Comparison of ENCODE assay signal across 11 cellular contexts in genomic region chr5:72110401-72111013, GRCh38. TPM values are rescaled to one million over a fixed set of nuclear protein-coding genes. Genes with fewer than 3 reads are reported as not detected.
DNase-seq lines count a peak whose midpoint lies in the region; TF ChIP-seq lines count a peak whose summit lies in the region.
"Had no signal": no experiment of that assay in that cellular context is flagged by ENCODE, and none has a peak within 500 bp of the region (broad histone marks: within the 10 kb centered on the region; RNA-seq: fewer than 3 reads in every experiment).

No MANE protein-coding gene starts in this region.

- peak overlapping the region; percentile 22 for H3K4me2 ChIP-seq in neuronal stem cell (ENCODE audit: insufficient read depth, low read length, poor library complexity, severe bottlenecking)

- H3K4ac ChIP-seq in neuronal stem cell (ENCODE audit: low read length), result no peak overlapping the region

- no peak overlapping the region for H3K9ac ChIP-seq in neuronal stem cell (ENCODE audit: low read depth, low read length, poor library complexity)

- H3K79me1 ChIP-seq in neuronal stem cell (ENCODE audit: low read depth, low read length), result peaks cover 16% of the 10 kb centered on the region

- H3K18ac ChIP-seq in neuronal stem cell (ENCODE audit: low read length), result peak overlapping the region; percentile 5

- H3K36me3 ChIP-seq in BE2C, result peaks cover 29% of the 10 kb centered on the region
- H3K36me3 ChIP-seq in esophagus muscularis mucosa, result peaks cover 0 to 6% (median 3%) of the 10 kb centered on the region in 4 donors
- peaks cover 14 to 67% of the 10 kb centered on the region in 2 donors for H3K36me3 ChIP-seq in neuronal stem cell (replicated peaks in 1 of 2; ENCODE audit: control insufficient read depth in 2 of 2, insufficient read depth in 2 of 2, low read length in 2 of 2)

- 68% methylated on average over 9 of the region's 9 CpGs for WGBS in esophagus muscularis mucosa
- no CpG with 5 or more reads among the region's 9 CpGs for WGBS in neuronal stem cell (ENCODE audit: extremely low coverage in 2 of 2, insufficient read length in 2 of 2, insufficient replicate concordance in 1 of 2), 2 donors

- H2BK15ac ChIP-seq in neuronal stem cell (ENCODE audit: low read length), result no peak overlapping the region

- no peak overlapping the region for H2AFZ ChIP-seq in neuronal stem cell (ENCODE audit: low read length)

- peak overlapping the region; percentile 90 to 93 (median 91) for H3K27ac ChIP-seq in esophagus muscularis mucosa (replicated peaks in 1 of 4)
- H3K27ac ChIP-seq in neuronal stem cell (replicated peaks; ENCODE audit: low read length), result no peak overlapping the region
- H3K27ac ChIP-seq: HL-60 had no signal

- H3K14ac ChIP-seq in neuronal stem cell (ENCODE audit: low read length), result no peak overlapping the region

- no peak overlapping the region for H2BK120ac ChIP-seq in neuronal stem cell (ENCODE audit: low read depth, low read length)

- no peak overlapping the region for H3K23ac ChIP-seq in neuronal stem cell (ENCODE audit: low read depth, low read length, poor library complexity)

- H2BK5ac ChIP-seq in neuronal stem cell (ENCODE audit: low read length), result no peak overlapping the region

- H3K4me1 ChIP-seq in BE2C (peaks cover 9% of the 10 kb centered on the region), esophagus muscularis mucosa (peaks cover 7 to 78% (median 65%) of the 10 kb centered on the region in 4 donors), neuronal stem cell (ENCODE audit: control insufficient read depth in 2 of 2, insufficient read depth in 1 of 2, low read depth in 1 of 2, low read length in 2 of 2) (peaks cover 24 to 36% of the 10 kb centered on the region in 2 donors)

- intact Hi-C loops in esophagus muscularis mucosa (cut with DNase I), result no loop called here

- H2BK12ac ChIP-seq in neuronal stem cell (ENCODE audit: low read length), result no peak overlapping the region

- H4K8ac ChIP-seq in neuronal stem cell (ENCODE audit: low read depth, low read length), result no peak overlapping the region

- H3K9me3 ChIP-seq in BE2C (no peaks in the 10 kb centered on the region), esophagus muscularis mucosa (no peaks in the 10 kb centered on the region), neuronal stem cell (replicated peaks in 1 of 2; ENCODE audit: control insufficient read depth in 2 of 2, insufficient read depth in 1 of 2, low read depth in 1 of 2, low read length in 2 of 2) (no peaks in the 10 kb centered on the region)

- H3K4me3 ChIP-seq in BE2C (ENCODE audit: low read depth, low read length) (peak overlapping the region; percentile 95), esophagus muscularis mucosa (peak overlapping the region; percentile 89 to 90 (median 90)), neuronal stem cell (ENCODE audit: low read length in 2 of 2) (peak overlapping the region in 1 of 2 donors; percentile 98)

- no peak for TF ChIP-seq POLR2A in esophagus muscularis mucosa (IDR thresholded peaks at IDR 0.05; ENCODE audit: low read depth)

- H3K27me3 ChIP-seq in BE2C (no peaks in the 10 kb centered on the region), esophagus muscularis mucosa (peaks cover 0 to 3% (median 0%) of the 10 kb centered on the region in 4 donors), neuronal stem cell (ENCODE audit: control insufficient read depth in 3 of 3, insufficient read depth in 3 of 3, low read depth in 1 of 3, low read length in 3 of 3) (no peaks in the 10 kb centered on the region)

- no peak for TF ChIP-seq EP300 in esophagus muscularis mucosa (IDR thresholded peaks at IDR 0.05)

- H2AK5ac ChIP-seq in neuronal stem cell (ENCODE audit: low read depth, low read length), result no peak overlapping the region

- DNase-seq in BE2C, result peak; percentile 80
- DNase-seq in NCI-H524 (lab: John Stamatoyannopoulos, UW), result peak; percentile 50 to 72
- DNase-seq in esophagus muscularis mucosa (ENCODE audit: extremely low spot score), result no peak
- no peak for DNase-seq in neuronal stem cell (ENCODE audit: low spot score)
- DNase-seq in HPDE6-E6E7 (ENCODE audit: extremely low spot score), result no peak
- DNase-seq in NCI-H2107 (lab: John Stamatoyannopoulos, UW), result no peak
- DNase-seq in activated CD4-positive, alpha-beta T cell treated with anti-CD3 and anti-CD28 coated beads for 4 hours, result no peak
- DNase-seq in NCI-H226, result no peak
- DNase-seq: EL, SHP77 treated with DMSO at 0.1 percent for 48 hours had no signal

- H4K91ac ChIP-seq in neuronal stem cell (ENCODE audit: low read depth, low read length, poor library complexity), result no peak overlapping the region

- peak; percentile 6; the same call in 1 of the 2 replicates for TF ChIP-seq CTCF in BE2C (IDR thresholded peaks at IDR 0.05; ENCODE audit: low read depth, low read length)
- no peak for TF ChIP-seq CTCF in esophagus muscularis mucosa (IDR thresholded peaks at IDR 0.05)

RNA-seq across cellular contexts. Expression of gene MAP1B, which starts 3.2 kb away (rescaled TPM):
- 127 TPM for polyA plus RNA-seq in BE2C (2012; ENCODE audit: insufficient read depth, insufficient read length, low read depth)
- total RNA-seq in esophagus muscularis mucosa, result 1,000 to 10,000 TPM in 2 of 4 donors, 100 to 1,000 TPM in 2; 755 to 1,378 (median 1,096) TPM
- polyA plus RNA-seq in neuronal stem cell (2013, experiment 1 of 2), result 46.3 TPM
- polyA plus RNA-seq in neuronal stem cell (2013, experiment 2 of 2), result 51.7 TPM

Comparison
In these comparisons a context has a peak if more than half of its experiments do, and no peak if none do; other contexts are left out.
1. DNase-seq: peak in BE2C (single experiment) and NCI-H524 (2 of 2); none in esophagus muscularis mucosa (single experiment), neuronal stem cell (single experiment), HPDE6-E6E7 (single experiment), NCI-H2107 (single experiment), activated CD4-positive, alpha-beta T cell treated with anti-CD3 and anti-CD28 coated beads for 4 hours (0 of 2) and NCI-H226 (single experiment).